Comparison of ENCODE assay signal across 15 cellular contexts in the genomic region with DNA sequence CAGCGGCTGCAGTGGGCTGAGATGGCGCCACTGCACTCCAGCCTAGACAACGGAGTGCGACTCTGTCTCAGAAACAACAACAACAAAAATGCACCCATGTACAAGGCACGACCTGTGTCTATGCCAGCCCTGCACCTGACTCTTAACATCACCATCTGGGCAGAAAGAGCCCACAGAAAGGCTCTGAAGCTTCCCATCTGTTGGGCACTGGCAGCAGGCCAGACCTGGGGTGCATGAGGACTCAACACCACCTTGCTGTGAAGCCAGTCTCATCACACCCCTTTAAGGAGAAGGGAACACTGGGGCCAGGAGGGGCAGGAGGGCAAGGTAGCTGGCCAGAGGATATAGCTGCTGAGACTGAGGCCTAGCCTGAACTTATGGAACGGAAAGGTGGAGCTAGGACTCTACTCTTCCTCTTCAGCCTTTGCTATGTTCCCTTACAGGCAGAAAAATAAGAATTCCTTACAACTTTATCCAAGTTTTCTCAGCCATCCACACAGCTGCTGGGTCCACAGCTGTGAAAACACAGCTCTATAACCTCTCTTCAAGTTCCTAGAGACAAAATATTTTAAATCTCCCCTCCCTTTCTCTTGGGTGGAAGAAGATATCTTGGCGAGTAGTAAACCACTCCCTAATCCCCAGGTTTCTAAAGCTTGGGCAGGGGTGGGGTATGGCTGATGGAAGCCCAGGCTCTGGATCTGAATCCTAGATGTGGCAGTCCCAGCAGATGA. TPM values are rescaled to one million over a fixed set of nuclear protein-coding genes. Genes with fewer than 3 reads are reported as not detected.
A peak's percentile ranks its signal among the peaks of the same experiment; 100 is the strongest.
DNase-seq lines count a peak whose midpoint lies in the region; ATAC-seq and TF ChIP-seq lines count a peak whose summit lies in the region.
"Had no signal": no experiment of that assay in that cellular context is flagged by ENCODE, and none has a peak within 500 bp of the region (broad histone marks: within the 10 kb centered on the region; RNA-seq: fewer than 3 reads in every experiment).

No MANE protein-coding gene starts in this region.

- TF ChIP-seq POLR2A in HCT116 (IDR thresholded peaks at IDR 0.05; ENCODE audit: borderline replicate concordance, extremely low read depth, insufficient read depth, insufficient read length), result no peak

- no peak overlapping the region for H2AFZ ChIP-seq in HCT116 (ENCODE audit: low read depth, low read length, poor library complexity, severe bottlenecking)
- no peak overlapping the region for H2AFZ ChIP-seq in neuronal stem cell (ENCODE audit: low read length)

- no CpG with 5 or more reads among the region's 7 CpGs for WGBS in neuronal stem cell (ENCODE audit: extremely low coverage in 2 of 2, insufficient read length in 2 of 2, insufficient replicate concordance in 1 of 2), 2 donors

- H2AK5ac ChIP-seq in neuronal stem cell (ENCODE audit: low read depth, low read length), result no peak overlapping the region

- BruUV-seq in HCT116 (replicated peaks; lab: Mats Ljungman, UMichigan), result no TSS peak

- no peaks in the 10 kb centered on the region; the same call in 1 of the 2 replicates for H4K20me1 ChIP-seq in HCT116 (ENCODE audit: insufficient read depth)

- RAD21 ChIA-PET in HCT116 (lab: Charles Lee; ENCODE audit: low non-redundant PET in 1 of 2, low total read pairs in 2 of 2, uncharacterized antibody in 2 of 2, unreplicated experiment in 2 of 2), result no interaction called here

- no peak overlapping the region for H2BK5ac ChIP-seq in neuronal stem cell (ENCODE audit: low read length)

- peaks cover 11 to 46% of the 10 kb centered on the region in 2 experiments for H3K4me1 ChIP-seq in HCT116 (ENCODE audit: control insufficient read depth in 1 of 2, insufficient read depth in 2 of 2, low read length in 2 of 2)
- H3K4me1 ChIP-seq in neuronal stem cell (ENCODE audit: control insufficient read depth in 2 of 2, insufficient read depth in 1 of 2, low read depth in 1 of 2, low read length in 2 of 2), result peaks cover 8 to 11% of the 10 kb centered on the region in 2 donors

- TF ChIP-seq RAD21 in HCT116 (IDR thresholded peaks at IDR 0.05; ENCODE audit: low read depth), result no peak

- POLR2A ChIA-PET in CD4-positive, alpha-beta T cell (lab: Charles Lee), result interaction anchor here (1.2 to 5.4 kb wide), 2 partner anchors 21 to 92 kb away, joined by 3 to 88 read pairs; a partner anchor contains a TSS
- POLR2A ChIA-PET in HCT116 (lab: Charles Lee), result interaction anchor here (1.0 kb wide), 1 partner anchor 10 kb away, joined by 3 read pairs; no protein-coding TSS in a partner anchor

- peaks cover 46% of the 10 kb centered on the region for H3K4me1 Mint-ChIP-seq in CD4-positive, alpha-beta T cell (ENCODE audit: low read depth)
- peaks cover 15% of the 10 kb centered on the region for H3K4me1 Mint-ChIP-seq in activated T-helper 2 cell treated with anti-CD3 and anti-CD28 coated beads, Interferon-gamma antibody, Interleukin-2, Interleukin-4, amounts not matched to agents 10 μg/mL and 5 μg/mL and 100 μg/mL, durations not matched to agents 14 hours and 24 hours and 36 hours (ENCODE audit: low read depth)

- H3K79me1 ChIP-seq in neuronal stem cell (ENCODE audit: low read depth, low read length), result peaks cover 18% of the 10 kb centered on the region

- no peak overlapping the region for H3K18ac ChIP-seq in neuronal stem cell (ENCODE audit: low read length)

- intact Hi-C loops in CD4-positive, alpha-beta T cell (cut with DNase I, micrococcal nuclease), result no loop called here
- intact Hi-C loops in HCT116 (cut with micrococcal nuclease), result no loop called here
- intact Hi-C loops in activated T-helper 2 cell treated with anti-CD3 and anti-CD28 coated beads, Interferon-gamma antibody, Interleukin-2, Interleukin-4, amounts not matched to agents 10 μg/mL and 5 μg/mL and 100 μg/mL, durations not matched to agents 14 hours and 24 hours and 36 hours (cut with micrococcal nuclease), result no loop called here

- H3K27me3 ChIP-seq in CD4-positive, alpha-beta T cell (ENCODE audit: control insufficient read depth, insufficient read depth, low read length), result no peaks in the 10 kb centered on the region
- H3K27me3 ChIP-seq in HCT116 (ENCODE audit: insufficient read depth, low read length) (no peaks in the 10 kb centered on the region), neuronal stem cell (ENCODE audit: control insufficient read depth in 3 of 3, insufficient read depth in 3 of 3, low read depth in 1 of 3, low read length in 3 of 3) (no peaks in the 10 kb centered on the region)
- H3K27me3 ChIP-seq: heart right ventricle had no signal

- peaks cover 70% of the 10 kb centered on the region for H3K36me3 Mint-ChIP-seq in CD4-positive, alpha-beta T cell (ENCODE audit: low read depth)
- peaks cover 52% of the 10 kb centered on the region for H3K36me3 Mint-ChIP-seq in activated T-helper 2 cell treated with anti-CD3 and anti-CD28 coated beads, Interferon-gamma antibody, Interleukin-2, Interleukin-4, amounts not matched to agents 10 μg/mL and 5 μg/mL and 100 μg/mL, durations not matched to agents 14 hours and 24 hours and 36 hours (ENCODE audit: low read depth)

- no peak overlapping the region for H3K23ac ChIP-seq in neuronal stem cell (ENCODE audit: low read depth, low read length, poor library complexity)

- H3K27ac Mint-ChIP-seq in CD4-positive, alpha-beta T cell, result peak overlapping the region; percentile 30
- H3K27ac Mint-ChIP-seq in activated T-helper 2 cell treated with anti-CD3 and anti-CD28 coated beads, Interferon-gamma antibody, Interleukin-2, Interleukin-4, amounts not matched to agents 10 μg/mL and 5 μg/mL and 100 μg/mL, durations not matched to agents 14 hours and 24 hours and 36 hours, result peak overlapping the region; percentile 22

- CTCF ChIA-PET in CD4-positive, alpha-beta T cell (lab: Charles Lee), result interaction anchor here (1.0 to 1.2 kb wide), 2 partner anchors 20 to 94 kb away, joined by 3 read pairs; no protein-coding TSS in a partner anchor
- CTCF ChIA-PET in HCT116 (lab: Charles Lee), result no interaction called here

- H3K4me2 ChIP-seq in HCT116 (ENCODE audit: low read length), result no peak overlapping the region
- no peak overlapping the region for H3K4me2 ChIP-seq in neuronal stem cell (ENCODE audit: insufficient read depth, low read length, poor library complexity, severe bottlenecking)

- no peak overlapping the region for H3K27ac ChIP-seq in CD4-positive, alpha-beta T cell (ENCODE audit: low read depth, low read length)
- peak overlapping the region; percentile 26; the same call in 1 of the 2 replicates for H3K27ac ChIP-seq in HCT116 (ENCODE audit: low read depth, low read length)
- H3K27ac ChIP-seq in neuronal stem cell (replicated peaks; ENCODE audit: low read length), result no peak overlapping the region

- no peak for ATAC-seq in CD4-positive, alpha-beta T cell (ENCODE audit: poor library complexity)
- no peak for ATAC-seq in HCT116
- ATAC-seq: heart right ventricle had no signal

- peaks cover 75% of the 10 kb centered on the region for H3K79me2 ChIP-seq in HCT116 (ENCODE audit: insufficient read depth, low read length)

- no peak for DNase-seq in CD4-positive, alpha-beta T cell
- DNase-seq in HCT116 (ENCODE audit: low read depth, low spot score) (no peak), neuronal stem cell (ENCODE audit: low spot score) (no peak), GDM1 (lab: John Stamatoyannopoulos, UW) (no peak), NCI-H345 treated with DMSO at 0.1 percent for 48 hours (lab: John Stamatoyannopoulos, UW; ENCODE audit: unreplicated experiment) (no peak), pons (ENCODE audit: low spot score) (no peak)
- DNase-seq in activated T-helper 2 cell treated with anti-CD3 and anti-CD28 coated beads, Interferon-gamma antibody, Interleukin-2, Interleukin-4, amounts not matched to agents 10 μg/mL and 5 μg/mL and 100 μg/mL, durations not matched to agents 14 hours and 24 hours and 36 hours (ENCODE audit: low spot score), result no peak
- DNase-seq: activated CD4-positive, alpha-beta T cell treated with anti-CD3 and anti-CD28 coated beads, Interleukin-2, amount 50 U/mL, for 48 hours; heart right ventricle; kidney glomerular epithelial cell; NCI-H1092 treated with DMSO at 0.1 percent for 48 hours; NCI-H510A; SHP77 had no signal

- no peak overlapping the region for H3K9ac ChIP-seq in HCT116 (ENCODE audit: low read length)
- peak overlapping the region; percentile 30 for H3K9ac ChIP-seq in neuronal stem cell (ENCODE audit: low read depth, low read length, poor library complexity)

- no peak overlapping the region for H4K91ac ChIP-seq in neuronal stem cell (ENCODE audit: low read depth, low read length, poor library complexity)

- H2BK120ac ChIP-seq in neuronal stem cell (ENCODE audit: low read depth, low read length), result no peak overlapping the region

- no peaks in the 10 kb centered on the region for H3K9me2 ChIP-seq in HCT116 (ENCODE audit: insufficient read depth)

- TF ChIP-seq CTCF in CD4-positive, alpha-beta T cell (IDR thresholded peaks at IDR 0.05), result no peak
- no peak for TF ChIP-seq CTCF in HCT116 (IDR thresholded peaks at IDR 0.05 in 2 of 3, conservative IDR thresholded peaks at IDR 0.05 in 1 of 3; ENCODE audit: borderline replicate concordance in 1 of 3, insufficient read depth in 1 of 3, low read depth in 2 of 3, low read length in 2 of 3)

- no peak overlapping the region for H3K14ac ChIP-seq in neuronal stem cell (ENCODE audit: low read length)

- H2BK12ac ChIP-seq in neuronal stem cell (ENCODE audit: low read length), result no peak overlapping the region

- H3K27me3 Mint-ChIP-seq in CD4-positive, alpha-beta T cell, result no peaks in the 10 kb centered on the region
- no peaks in the 10 kb centered on the region for H3K27me3 Mint-ChIP-seq in activated T-helper 2 cell treated with anti-CD3 and anti-CD28 coated beads, Interferon-gamma antibody, Interleukin-2, Interleukin-4, amounts not matched to agents 10 μg/mL and 5 μg/mL and 100 μg/mL, durations not matched to agents 14 hours and 24 hours and 36 hours (ENCODE audit: low read depth)

- H3K4me3 ChIP-seq in HCT116 (replicated peaks in 1 of 2; ENCODE audit: low read depth in 1 of 2, low read length in 2 of 2), result no peak overlapping the region
- no peak overlapping the region for H3K4me3 ChIP-seq in neuronal stem cell (ENCODE audit: low read length in 2 of 2)

- H3K4ac ChIP-seq in neuronal stem cell (ENCODE audit: low read length), result no peak overlapping the region

- peak overlapping the region; percentile 34 for H3K4me3 Mint-ChIP-seq in CD4-positive, alpha-beta T cell
- H3K4me3 Mint-ChIP-seq in activated T-helper 2 cell treated with anti-CD3 and anti-CD28 coated beads, Interferon-gamma antibody, Interleukin-2, Interleukin-4, amounts not matched to agents 10 μg/mL and 5 μg/mL and 100 μg/mL, durations not matched to agents 14 hours and 24 hours and 36 hours (ENCODE audit: low read depth), result no peak overlapping the region

- no peaks in the 10 kb centered on the region for H3K9me3 Mint-ChIP-seq in CD4-positive, alpha-beta T cell
- H3K9me3 Mint-ChIP-seq in activated T-helper 2 cell treated with anti-CD3 and anti-CD28 coated beads, Interferon-gamma antibody, Interleukin-2, Interleukin-4, amounts not matched to agents 10 μg/mL and 5 μg/mL and 100 μg/mL, durations not matched to agents 14 hours and 24 hours and 36 hours, result no peaks in the 10 kb centered on the region

- no peaks in the 10 kb centered on the region for H3K9me3 ChIP-seq in CD4-positive, alpha-beta T cell (ENCODE audit: control insufficient read depth, low read length)
- H3K9me3 ChIP-seq in HCT116 (ENCODE audit: control insufficient read depth in 1 of 2, insufficient read depth in 1 of 2, low read depth in 1 of 2, low read length in 2 of 2) (no peaks in the 10 kb centered on the region), neuronal stem cell (replicated peaks in 1 of 2; ENCODE audit: control insufficient read depth in 2 of 2, insufficient read depth in 1 of 2, low read depth in 1 of 2, low read length in 2 of 2) (peaks cover 0 to 2% of the 10 kb centered on the region in 2 donors)
- H3K9me3 ChIP-seq: heart right ventricle had no signal

- H2BK15ac ChIP-seq in neuronal stem cell (ENCODE audit: low read length), result no peak overlapping the region

- H4K8ac ChIP-seq in neuronal stem cell (ENCODE audit: low read depth, low read length), result no peak overlapping the region

- H3K36me3 ChIP-seq in HCT116 (ENCODE audit: control insufficient read depth in 1 of 2, insufficient read depth in 2 of 2, low read length in 2 of 2) (peaks cover 19 to 45% of the 10 kb centered on the region in 2 experiments), neuronal stem cell (replicated peaks in 1 of 2; ENCODE audit: control insufficient read depth in 2 of 2, insufficient read depth in 2 of 2, low read length in 2 of 2) (peaks cover 47 to 72% of the 10 kb centered on the region in 2 donors)

RNA-seq across cellular contexts. Expression of a gene that starts 2.8 kb away (rescaled TPM):
- total RNA-seq in CD4-positive, alpha-beta T cell, result 100 to 1,000 TPM; 102 to 103 TPM
- 239 TPM for total RNA-seq in HCT116 (2021; ENCODE audit: unreplicated experiment)
- 345 and 434 TPM in 2 replicates for polyA plus RNA-seq in HCT116 (2012)
- total RNA-seq in activated T-helper 2 cell treated with anti-CD3 and anti-CD28 coated beads, Interferon-gamma antibody, Interleukin-2, Interleukin-4, amounts not matched to agents 10 μg/mL and 5 μg/mL and 100 μg/mL, durations not matched to agents 14 hours and 24 hours and 36 hours, result 242 and 252 TPM in 2 replicates
- 177 TPM for polyA plus RNA-seq in neuronal stem cell (2013, experiment 1 of 2)
- polyA plus RNA-seq in neuronal stem cell (2013, experiment 2 of 2), result 174 TPM

RNA-seq across cellular contexts. Expression of a gene that starts 13.0 kb away (rescaled TPM):
- total RNA-seq in CD4-positive, alpha-beta T cell, result not detected
- not detected for total RNA-seq in HCT116 (2021; ENCODE audit: unreplicated experiment)
- polyA plus RNA-seq in HCT116 (2012), result 0.08 and 0.09 TPM in 2 replicates
- total RNA-seq in activated T-helper 2 cell treated with anti-CD3 and anti-CD28 coated beads, Interferon-gamma antibody, Interleukin-2, Interleukin-4, amounts not matched to agents 10 μg/mL and 5 μg/mL and 100 μg/mL, durations not matched to agents 14 hours and 24 hours and 36 hours, result not detected in 2 replicates
- 2.3 TPM for polyA plus RNA-seq in neuronal stem cell (2013, experiment 1 of 2)
- 2.2 TPM for polyA plus RNA-seq in neuronal stem cell (2013, experiment 2 of 2)
- total RNA-seq: epithelial cell of proximal tubule had no signal
- polyA plus RNA-seq: heart right ventricle, neural cell had no signal

RNA-seq across cellular contexts. Expression of a gene that starts 21.9 kb away (rescaled TPM):
- 1,000 to 10,000 TPM; 1,187 to 1,199 TPM for total RNA-seq in CD4-positive, alpha-beta T cell
- total RNA-seq in HCT116 (2021; ENCODE audit: unreplicated experiment), result 541 TPM
- 558 and 559 TPM in 2 replicates for polyA plus RNA-seq in HCT116 (2012)
- total RNA-seq in activated T-helper 2 cell treated with anti-CD3 and anti-CD28 coated beads, Interferon-gamma antibody, Interleukin-2, Interleukin-4, amounts not matched to agents 10 μg/mL and 5 μg/mL and 100 μg/mL, durations not matched to agents 14 hours and 24 hours and 36 hours, result 694 and 701 TPM in 2 replicates
- polyA plus RNA-seq in neuronal stem cell (2013, experiment 1 of 2), result 516 TPM
- 512 TPM for polyA plus RNA-seq in neuronal stem cell (2013, experiment 2 of 2)

RNA-seq across cellular contexts. Expression of a gene that starts 23.9 kb away (rescaled TPM):
- not detected for total RNA-seq in CD4-positive, alpha-beta T cell
- not detected for total RNA-seq in HCT116 (2021; ENCODE audit: unreplicated experiment)
- polyA plus RNA-seq in HCT116 (2012), result not detected in 2 replicates
- total RNA-seq in activated T-helper 2 cell treated with anti-CD3 and anti-CD28 coated beads, Interferon-gamma antibody, Interleukin-2, Interleukin-4, amounts not matched to agents 10 μg/mL and 5 μg/mL and 100 μg/mL, durations not matched to agents 14 hours and 24 hours and 36 hours, result not detected in 2 replicates
- not detected for polyA plus RNA-seq in neuronal stem cell (2013, experiment 1 of 2)
- not detected for polyA plus RNA-seq in neuronal stem cell (2013, experiment 2 of 2)
- total RNA-seq: epithelial cell of proximal tubule, heart right ventricle had no signal
- polyA plus RNA-seq: heart right ventricle, neural cell had no signal

RNA-seq across cellular contexts. Expression of a gene that starts 42.7 kb away (rescaled TPM):
- total RNA-seq in CD4-positive, alpha-beta T cell, result not detected
- 0.39 TPM for total RNA-seq in HCT116 (2021; ENCODE audit: unreplicated experiment)
- not detected in 2 replicates for polyA plus RNA-seq in HCT116 (2012)
- 11.4 and 11.5 TPM in 2 replicates for total RNA-seq in activated T-helper 2 cell treated with anti-CD3 and anti-CD28 coated beads, Interferon-gamma antibody, Interleukin-2, Interleukin-4, amounts not matched to agents 10 μg/mL and 5 μg/mL and 100 μg/mL, durations not matched to agents 14 hours and 24 hours and 36 hours
- not detected for polyA plus RNA-seq in neuronal stem cell (2013, experiment 1 of 2)
- not detected for polyA plus RNA-seq in neuronal stem cell (2013, experiment 2 of 2)
- polyA plus RNA-seq: heart right ventricle, neural cell had no signal
